ENCODE assay signal across 8 cellular contexts in genomic region chr7:87154569-87154968, GRCh38. TPM values are rescaled to one million over a fixed set of nuclear protein-coding genes. Genes with fewer than 3 reads are reported as not detected.
DNase-seq lines count a peak whose midpoint lies in the region; ATAC-seq and TF ChIP-seq lines count a peak whose summit lies in the region.

No MANE protein-coding gene starts in this region.

- peaks cover 65% of the 10 kb centered on the region for H3K79me2 ChIP-seq in hepatocyte

- H3K4me3 ChIP-seq in hepatocyte, result peak overlapping the region; percentile 38
- peak overlapping the region; percentile 3 to 94 (median 88) for H3K4me3 ChIP-seq in subcutaneous abdominal adipose tissue (ENCODE audit: low read depth in 1 of 5, low read length in 5 of 5)

- H2AFZ ChIP-seq in hepatocyte, result no peak overlapping the region

- peak overlapping the region; percentile 54 for H3K27ac Mint-ChIP-seq in activated CD4-positive, alpha-beta T cell treated with anti-CD3 and anti-CD28 coated beads, Interleukin-2, amount 10 ng/mL, durations not matched to agents 7 days and 5 days
- H3K27ac Mint-ChIP-seq in activated B cell treated with CpG ODN at 0.5 μM for 24 hours, result no peak overlapping the region

- CTCF ChIA-PET in activated CD4-positive, alpha-beta T cell treated with anti-CD3 and anti-CD28 coated beads, Interleukin-2, amount 10 ng/mL, durations not matched to agents 7 days and 5 days (lab: Charles Lee), result interaction anchor here (1.2 to 1.8 kb wide), 5 partner anchors 8 to 66 kb away, joined by 3 to 4 read pairs (median 3); no protein-coding TSS in a partner anchor
- CTCF ChIA-PET in activated B cell treated with CpG ODN at 0.5 μM for 24 hours (lab: Charles Lee), result interaction anchor here (1.0 to 1.8 kb wide), 2 partner anchors 66 to 82 kb away, joined by 3 to 6 read pairs; no protein-coding TSS in a partner anchor

- no peaks in the 10 kb centered on the region for H3K9me2 ChIP-seq in hepatocyte (replicated peaks; ENCODE audit: insufficient read depth)

- H3K4me3 Mint-ChIP-seq in activated CD4-positive, alpha-beta T cell treated with anti-CD3 and anti-CD28 coated beads, Interleukin-2, amount 10 ng/mL, durations not matched to agents 7 days and 5 days, result peak overlapping the region; percentile 86
- peak overlapping the region; percentile 99 for H3K4me3 Mint-ChIP-seq in activated B cell treated with CpG ODN at 0.5 μM for 24 hours

- H3K27me3 Mint-ChIP-seq in activated CD4-positive, alpha-beta T cell treated with anti-CD3 and anti-CD28 coated beads, Interleukin-2, amount 10 ng/mL, durations not matched to agents 7 days and 5 days, result no peaks in the 10 kb centered on the region
- H3K27me3 Mint-ChIP-seq in activated B cell treated with CpG ODN at 0.5 μM for 24 hours, result no peaks in the 10 kb centered on the region

- H3K4me1 Mint-ChIP-seq in activated CD4-positive, alpha-beta T cell treated with anti-CD3 and anti-CD28 coated beads, Interleukin-2, amount 10 ng/mL, durations not matched to agents 7 days and 5 days, result peaks cover 58% of the 10 kb centered on the region
- peaks cover 65% of the 10 kb centered on the region for H3K4me1 Mint-ChIP-seq in activated B cell treated with CpG ODN at 0.5 μM for 24 hours

- DNase-seq in activated CD4-positive, alpha-beta T cell treated with anti-CD3 and anti-CD28 coated beads, Interleukin-2, amount 10 ng/mL, durations not matched to agents 7 days and 5 days, result no peak
- no peak for DNase-seq in activated CD4-positive, alpha-beta T cell treated with anti-CD3 and anti-CD28 coated beads, Interleukin-2, amount 50 U/mL, for 4 hours
- DNase-seq in activated B cell treated with CpG ODN at 0.5 μM for 24 hours, result no peak
- no peak for DNase-seq in hepatocyte (ENCODE audit: low spot score)

- H3K36me3 ChIP-seq in hepatocyte (replicated peaks; ENCODE audit: insufficient read depth, low read depth), result no peaks in the 10 kb centered on the region
- H3K36me3 ChIP-seq in subcutaneous abdominal adipose tissue (ENCODE audit: control insufficient read depth in 5 of 5, insufficient read depth in 5 of 5, low read length in 5 of 5), result no peaks in the 10 kb centered on the region

- WGBS in hepatocyte (ENCODE audit: low lambda C conversion rate, missing lambda C conversion rate), result 28% methylated on average over 3 of the region's 3 CpGs

- H3K27ac ChIP-seq in hepatocyte (no peak overlapping the region), subcutaneous abdominal adipose tissue (ENCODE audit: low read depth, low read length) (no peak overlapping the region)

- POLR2A ChIA-PET in activated CD4-positive, alpha-beta T cell treated with anti-CD3 and anti-CD28 coated beads, Interleukin-2, amount 10 ng/mL, durations not matched to agents 7 days and 5 days (lab: Charles Lee), result interaction anchor here (0.6 to 0.9 kb wide), 2 partner anchors 29 to 82 kb away, joined by 3 read pairs; no protein-coding TSS in a partner anchor
- POLR2A ChIA-PET in activated B cell treated with CpG ODN at 0.5 μM for 24 hours (lab: Charles Lee), result interaction anchor here (9.4 kb wide), 1 partner anchor 62 kb away, joined by 311 read pairs; the partner anchor contains the start of gene TMEM243

- H3K27me3 ChIP-seq in hepatocyte (no peaks in the 10 kb centered on the region), subcutaneous abdominal adipose tissue (ENCODE audit: control insufficient read depth in 5 of 5, insufficient read depth in 4 of 5, low read length in 5 of 5) (no peaks in the 10 kb centered on the region)

- TF ChIP-seq CTCF in activated B cell treated with CpG ODN at 0.5 μM for 24 hours (IDR thresholded peaks at IDR 0.05) (no peak), hepatocyte (IDR thresholded peaks at IDR 0.05; ENCODE audit: poor library complexity) (no peak)

- H3K4me2 ChIP-seq in hepatocyte, result peak overlapping the region; percentile 79

- H3K9me3 ChIP-seq in hepatocyte (ENCODE audit: low read depth), result no peaks in the 10 kb centered on the region
- no peaks in the 10 kb centered on the region for H3K9me3 ChIP-seq in subcutaneous abdominal adipose tissue (ENCODE audit: control insufficient read depth in 5 of 5, low read length in 5 of 5)

- ATAC-seq in activated B cell treated with CpG ODN at 0.5 μM for 24 hours (ENCODE audit: low read depth), result no peak
- ATAC-seq in HG03045 (IDR thresholded peaks at IDR 0.05; ENCODE audit: unreplicated experiment), result no peak
- ATAC-seq in HG03565 (IDR thresholded peaks at IDR 0.05; ENCODE audit: unreplicated experiment), result no peak
- ATAC-seq in HG02571 (IDR thresholded peaks at IDR 0.05; ENCODE audit: unreplicated experiment), result no peak

- H3K4me1 ChIP-seq in hepatocyte (ENCODE audit: insufficient read depth) (peaks cover 13% of the 10 kb centered on the region), subcutaneous abdominal adipose tissue (ENCODE audit: control insufficient read depth in 5 of 5, insufficient read depth in 5 of 5, low read length in 5 of 5) (peaks cover 4 to 55% (median 43%) of the 10 kb centered on the region in 5 donors)

- no peaks in the 10 kb centered on the region for H3K9me3 Mint-ChIP-seq in activated CD4-positive, alpha-beta T cell treated with anti-CD3 and anti-CD28 coated beads, Interleukin-2, amount 10 ng/mL, durations not matched to agents 7 days and 5 days
- H3K9me3 Mint-ChIP-seq in activated B cell treated with CpG ODN at 0.5 μM for 24 hours, result no peaks in the 10 kb centered on the region

- intact Hi-C loops in activated B cell treated with CpG ODN at 0.5 μM for 24 hours (cut with micrococcal nuclease), result loop anchor here (5.0 to 10.0 kb wide), 6 partner anchors 33 to 1063 kb away; partner anchors contain the start of gene RUNDC3B

- peak overlapping the region in 2 of 5 donors; percentile 35 to 94 for H3K9ac ChIP-seq in subcutaneous abdominal adipose tissue (ENCODE audit: low read length in 5 of 5)

- H3K36me3 Mint-ChIP-seq in activated CD4-positive, alpha-beta T cell treated with anti-CD3 and anti-CD28 coated beads, Interleukin-2, amount 10 ng/mL, durations not matched to agents 7 days and 5 days (ENCODE audit: low read depth), result peaks cover 22% of the 10 kb centered on the region
- H3K36me3 Mint-ChIP-seq in activated B cell treated with CpG ODN at 0.5 μM for 24 hours (ENCODE audit: low read depth), result peaks cover 35% of the 10 kb centered on the region

- peaks cover 56% of the 10 kb centered on the region for H4K20me1 ChIP-seq in hepatocyte (ENCODE audit: insufficient read depth, poor library complexity, severe bottlenecking)

RNA-seq across cellular contexts. Expression of gene DMTF1, which starts 2.3 kb away (rescaled TPM):
- 100 to 1,000 TPM; 102 to 111 TPM for total RNA-seq in activated CD4-positive, alpha-beta T cell treated with anti-CD3 and anti-CD28 coated beads, Interleukin-2, amount 10 ng/mL, durations not matched to agents 7 days and 5 days
- total RNA-seq in activated B cell treated with CpG ODN at 0.5 μM for 24 hours, result 159 and 175 TPM in 2 replicates
- 74.3 and 75.1 TPM in 2 replicates for total RNA-seq in hepatocyte
- 37.8 and 42.5 TPM in 2 replicates for polyA plus RNA-seq in hepatocyte
